Comparison of ENCODE assay signal across 13 cellular contexts in the genomic region with DNA sequence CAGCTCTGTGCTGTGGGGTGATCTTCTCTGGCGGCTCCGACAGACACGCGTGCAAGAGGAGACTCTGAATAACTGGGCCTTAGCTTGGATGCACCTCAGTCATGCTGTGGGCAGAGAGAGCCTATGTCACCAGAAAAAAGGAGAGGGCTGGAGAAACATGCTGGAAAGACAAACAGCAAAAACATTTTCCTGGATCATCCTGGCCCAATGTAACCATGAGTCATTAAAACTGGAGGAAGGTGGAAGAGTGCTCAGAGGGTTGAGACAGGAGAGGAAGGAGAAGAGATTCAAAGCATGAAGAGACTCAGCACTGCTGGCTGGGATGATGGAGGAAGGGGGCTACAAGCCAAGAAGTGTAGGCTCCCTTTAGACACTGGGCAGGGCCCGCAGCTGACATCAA.
"Had no signal": no experiment of that assay in that cellular context is flagged by ENCODE, and none has a peak within 500 bp of the region (broad histone marks: within the 10 kb centered on the region; RNA-seq: fewer than 3 reads in every experiment).

No MANE protein-coding gene starts in this region.

- H3K4me3 ChIP-seq: ascending aorta, coronary artery, suprapubic skin, upper lobe of left lung had no signal

- H3K9me3 ChIP-seq: ascending aorta, suprapubic skin, upper lobe of left lung had no signal

- DNase-seq: activated CD4-positive, alpha-beta memory T cell treated with anti-CD3 and anti-CD28 coated beads for 36 hours; activated naive CD4-positive, alpha-beta T cell; caudate nucleus; effector CD8-positive, alpha-beta T cell; stimulated activated CD4-positive, alpha-beta T cell treated with anti-CD3 and anti-CD28 coated beads, Interleukin-2, amount 100 ng/mL, for 24 hours; stimulated activated naive CD8-positive, alpha-beta T cell treated with anti-CD3 and anti-CD28 coated beads, Interleukin-15, Interleukin-2, amounts not matched to agents 100 U/mL and 50 U/mL, for 24 hours; upper lobe of left lung had no signal

- ATAC-seq: left lobe of liver; sciatic nerve; stimulated activated naive CD8-positive, alpha-beta T cell treated with anti-CD3 and anti-CD28 coated beads, Interleukin-15, Interleukin-2, amounts not matched to agents 100 U/mL and 50 U/mL, for 24 hours had no signal

- H3K27ac ChIP-seq: ascending aorta, coronary artery, suprapubic skin, upper lobe of left lung, VCaP had no signal

- H3K27me3 ChIP-seq: ascending aorta, upper lobe of left lung had no signal

- H3K4me1 ChIP-seq: ascending aorta, suprapubic skin, upper lobe of left lung had no signal

- H3K36me3 ChIP-seq: ascending aorta, suprapubic skin, upper lobe of left lung had no signal
